In genomic region chr1:177080564-177080963, GRCh38 we compare ENCODE assay signal across 25 cellular contexts.
"Had no signal": no experiment of that assay in that cellular context is flagged by ENCODE, and none has a peak within 500 bp of the region (broad histone marks: within the 10 kb centered on the region; RNA-seq: fewer than 3 reads in every experiment).

No MANE protein-coding gene starts in this region.

- H3K4me3 ChIP-seq: cardiac muscle cell, MG63, SK-N-MC had no signal

- ATAC-seq: activated T-helper 17 cell treated with anti-CD3 and anti-CD28 coated beads, Interleukin-2, amount 50 U/mL, for 72 hours had no signal

- H3K36me3 ChIP-seq: brain microvascular endothelial cell, cardiac muscle cell, MG63 had no signal

- H3K27me3 ChIP-seq: brain microvascular endothelial cell, cardiac muscle cell, MG63 had no signal

- H3K27ac ChIP-seq: brain microvascular endothelial cell, cardiac muscle cell, SK-N-MC, VCaP had no signal

- DNase-seq: activated CD4-positive, alpha-beta memory T cell treated with anti-CD3 and anti-CD28 coated beads, Interleukin-2, amount 10 ng/mL, durations not matched to agents 7 days and 5 days; activated CD4-positive, alpha-beta T cell treated with anti-CD3 and anti-CD28 coated beads, Interleukin-2, amount 50 U/mL, for 1 hour; activated CD4-positive, CD25-positive, alpha-beta regulatory T cell; activated gamma-delta T cell; activated naive CD4-positive, alpha-beta T cell treated with anti-CD3 and anti-CD28 coated beads for 36 hours; activated T-cell treated with anti-CD3 and anti-CD28 coated beads for 4 hours; activated T-cell treated with anti-CD3 and anti-CD28 coated beads, Interleukin-2, amount 50 U/mL, for 48 hours; brain microvascular endothelial cell; cerebellar nuclear complex; MG63; MV-4-11; NCI-H1092 treated with DMSO at 0.1 percent for 48 hours; NCI-H1417 treated with DMSO at 0.1 percent for 48 hours; NCI-H1694; NCI-H2029; NCI-H2107; NCI-H2227 treated with DMSO at 0.1 percent for 48 hours; NCI-H446 treated with DMSO at 0.1 percent for 48 hours; NCI-H526; NCI-H774; T-helper 1 cell had no signal

- H3K9me3 ChIP-seq: MG63 had no signal
